ENCODE assay signal across 31 cellular contexts in the genomic region with DNA sequence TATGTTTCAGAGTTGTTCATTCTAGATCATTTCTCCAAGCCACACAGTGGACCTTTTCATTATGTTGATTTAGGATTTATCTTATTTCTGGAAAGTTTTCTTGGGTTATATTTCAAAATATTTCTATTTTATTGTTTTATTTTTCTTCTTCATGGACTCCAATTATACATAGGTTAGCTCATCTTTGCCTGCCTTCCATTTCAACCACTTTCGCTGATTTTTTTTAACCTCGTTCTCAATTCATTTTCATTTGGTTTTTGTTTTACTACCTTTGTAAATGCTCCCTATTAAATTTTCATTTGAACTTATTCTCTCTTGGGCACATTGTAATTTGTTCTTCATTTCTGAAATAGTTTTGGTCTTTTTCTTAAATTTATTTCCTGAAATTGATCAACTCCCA.
"Had no signal": no experiment of that assay in that cellular context is flagged by ENCODE, and none has a peak within 500 bp of the region (broad histone marks: within the 10 kb centered on the region; RNA-seq: fewer than 3 reads in every experiment).

No MANE protein-coding gene starts in this region.

- H3K4me2 ChIP-seq: neural progenitor cell had no signal

- H2AFZ ChIP-seq: neural progenitor cell, parathyroid adenoma had no signal

- H3K4me1 ChIP-seq: left lung, lower lobe of right lung, neural progenitor cell, parathyroid adenoma, right atrium auricular region, spleen, tibial nerve, uterus had no signal

- H3K9me3 ChIP-seq: neutrophil, uterus had no signal

- H3K79me2 ChIP-seq: parathyroid adenoma had no signal

- DNase-seq: hypothalamus; immature natural killer cell; kidney; left colon; left lung; lower lobe of right lung; mammary epithelial cell; naive B cell; natural killer cell; nephron progenitor cell; occipital lobe; spleen; stimulated activated CD4-positive, alpha-beta T cell treated with anti-CD3 and anti-CD28 coated beads, Interleukin-1b, Interleukin-23, amount 100 ng/mL, for 48 hours; stimulated activated CD4-positive, alpha-beta T cell treated with anti-CD3 and anti-CD28 coated beads, Interleukin-2, amount 100 ng/mL, for 48 hours; stimulated activated CD4-positive, alpha-beta T cell treated with anti-CD3 and anti-CD28 coated beads, Interleukin-4, amount 100 ng/mL, for 4 hours; stimulated activated CD8-positive, alpha-beta memory T cell treated with anti-CD3 and anti-CD28 coated beads, Interleukin-4, amount 100 ng/mL, for 48 hours; stimulated activated naive CD4-positive, alpha-beta T cell treated with Interleukin-2 at 50 U/mL for 16 hours; stimulated activated naive CD8-positive, alpha-beta T cell treated with anti-CD3 and anti-CD28 coated beads, Interleukin-15, amount 100 ng/mL, for 72 hours; substantia nigra; uterus had no signal

- H3K4me1 Mint-ChIP-seq: immature natural killer cell; naive B cell; natural killer cell; nephron progenitor cell; neural progenitor cell; stimulated activated memory B cell treated with anti-CD40 and anti-IgM and Interleukin-4, amounts not matched to agents 10 μg/mL and 1 μg/mL and 100 μg/mL, for 72 hours; stimulated activated naive CD8-positive, alpha-beta T cell treated with anti-CD3 and anti-CD28 coated beads, Interleukin-15, amount 100 ng/mL, for 72 hours had no signal

- H3K27me3 ChIP-seq: right atrium auricular region, tibial nerve, uterus had no signal

- H3K4me3 ChIP-seq: left lung, lower lobe of right lung, neural progenitor cell, right atrium auricular region, skin epidermis, spleen, tibial nerve, uterus had no signal

- H3K4me3 Mint-ChIP-seq: immature natural killer cell; naive B cell; natural killer cell; nephron progenitor cell; neural progenitor cell; stimulated activated memory B cell treated with anti-CD40 and anti-IgM and Interleukin-4, amounts not matched to agents 10 μg/mL and 1 μg/mL and 100 μg/mL, for 72 hours; stimulated activated naive CD8-positive, alpha-beta T cell treated with anti-CD3 and anti-CD28 coated beads, Interleukin-15, amount 100 ng/mL, for 72 hours; type B pancreatic cell had no signal

- H3K36me3 Mint-ChIP-seq: neural progenitor cell, type B pancreatic cell had no signal

- H3K36me3 ChIP-seq: left lung, lower lobe of right lung, neural progenitor cell, neutrophil, right atrium auricular region, spleen, tibial nerve, uterus had no signal

- FAIRE-seq: islet of Langerhans had no signal

- H3K27ac ChIP-seq: left lung, lower lobe of right lung, neural progenitor cell, neutrophil, parathyroid adenoma, right atrium auricular region, skin epidermis, spleen, tibial nerve, uterus had no signal

- ATAC-seq: lower lobe of right lung; natural killer cell; sciatic nerve; stimulated activated memory B cell treated with anti-CD40 and anti-IgM and Interleukin-4, amounts not matched to agents 10 μg/mL and 1 μg/mL and 100 μg/mL, for 72 hours; stimulated activated naive CD8-positive, alpha-beta T cell treated with anti-CD3 and anti-CD28 coated beads, Interleukin-15, amount 100 ng/mL, for 72 hours had no signal

- H3K27ac Mint-ChIP-seq: immature natural killer cell; naive B cell; natural killer cell; nephron progenitor cell; neural progenitor cell; progenitor cell of endocrine pancreas; stimulated activated memory B cell treated with anti-CD40 and anti-IgM and Interleukin-4, amounts not matched to agents 10 μg/mL and 1 μg/mL and 100 μg/mL, for 72 hours; type B pancreatic cell had no signal
